1 cellular context compared by ENCODE assay signal in genomic region chr4:165345663-165346417, GRCh38.
TF ChIP-seq lines count a peak whose summit lies in the region.

No MANE protein-coding gene starts in this region.

TF ChIP-seq in HCT116, 20 proteins besides CTCF, POLR2A, EP300 and RAD21 (continued from another document):
- TF ChIP-seq REST (IDR thresholded peaks at IDR 0.05; ENCODE audit: low read depth) (no peak), EZH2phosphoT487 (IDR thresholded peaks at IDR 0.05; ENCODE audit: borderline replicate concordance) (no peak), SRF (IDR thresholded peaks at IDR 0.05; ENCODE audit: low read depth) (no peak), ZFX (IDR thresholded peaks at IDR 0.05) (no peak), ELF1 (IDR thresholded peaks at IDR 0.05; ENCODE audit: borderline replicate concordance, low read depth) (no peak), ZNF274 (IDR thresholded peaks at IDR 0.05; ENCODE audit: low read depth, low read length) (no peak), SIN3A (IDR thresholded peaks at IDR 0.05; ENCODE audit: low read depth) (no peak), EGR1 (IDR thresholded peaks at IDR 0.05; ENCODE audit: low read depth) (no peak), EZH2 (IDR thresholded peaks at IDR 0.05) (no peak), YY1 (IDR thresholded peaks at IDR 0.05; ENCODE audit: extremely low read depth, insufficient replicate concordance, low read depth, low read length) (no peak), JUND (IDR thresholded peaks at IDR 0.05) (no peak), POLR2AphosphoS5 (IDR thresholded peaks at IDR 0.05; ENCODE audit: low read depth, low read length) (no peak), FOSL1 (IDR thresholded peaks at IDR 0.05; ENCODE audit: low read depth) (no peak)
- TF ChIP-seq, protein P1, sequence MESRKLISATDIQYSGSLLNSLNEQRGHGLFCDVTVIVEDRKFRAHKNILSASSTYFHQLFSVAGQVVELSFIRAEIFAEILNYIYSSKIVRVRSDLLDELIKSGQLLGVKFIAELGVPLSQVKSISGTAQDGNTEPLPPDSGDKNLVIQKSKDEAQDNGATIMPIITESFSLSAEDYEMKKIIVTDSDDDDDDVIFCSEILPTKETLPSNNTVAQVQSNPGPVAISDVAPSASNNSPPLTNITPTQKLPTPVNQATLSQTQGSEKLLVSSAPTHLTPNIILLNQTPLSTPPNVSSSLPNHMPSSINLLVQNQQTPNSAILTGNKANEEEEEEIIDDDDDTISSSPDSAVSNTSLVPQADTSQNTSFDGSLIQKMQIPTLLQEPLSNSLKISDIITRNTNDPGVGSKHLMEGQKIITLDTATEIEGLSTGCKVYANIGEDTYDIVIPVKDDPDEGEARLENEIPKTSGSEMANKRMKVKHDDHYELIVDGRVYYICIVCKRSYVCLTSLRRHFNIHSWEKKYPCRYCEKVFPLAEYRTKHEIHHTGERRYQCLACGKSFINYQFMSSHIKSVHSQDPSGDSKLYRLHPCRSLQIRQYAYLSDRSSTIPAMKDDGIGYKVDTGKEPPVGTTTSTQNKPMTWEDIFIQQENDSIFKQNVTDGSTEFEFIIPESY (IDR thresholded peaks at IDR 0.05; ENCODE audit: extremely low read depth, insufficient replicate concordance, low read length), result no peak
- TF ChIP-seq, protein P2, sequence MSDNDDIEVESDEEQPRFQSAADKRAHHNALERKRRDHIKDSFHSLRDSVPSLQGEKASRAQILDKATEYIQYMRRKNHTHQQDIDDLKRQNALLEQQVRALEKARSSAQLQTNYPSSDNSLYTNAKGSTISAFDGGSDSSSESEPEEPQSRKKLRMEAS (IDR thresholded peaks at IDR 0.05), result no peak
- TF ChIP-seq, protein P3, sequence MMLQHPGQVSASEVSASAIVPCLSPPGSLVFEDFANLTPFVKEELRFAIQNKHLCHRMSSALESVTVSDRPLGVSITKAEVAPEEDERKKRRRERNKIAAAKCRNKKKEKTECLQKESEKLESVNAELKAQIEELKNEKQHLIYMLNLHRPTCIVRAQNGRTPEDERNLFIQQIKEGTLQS (IDR thresholded peaks at IDR 0.05), result no peak
